In genomic region chr12:52007982-52008510, GRCh38 we compare ENCODE assay signal across 8 cellular contexts. TPM values are rescaled to one million over a fixed set of nuclear protein-coding genes. Genes with fewer than 3 reads are reported as not detected.
A peak's percentile ranks its signal among the peaks of the same experiment; 100 is the strongest.
DNase-seq lines count a peak whose midpoint lies in the region; ATAC-seq and TF ChIP-seq lines count a peak whose summit lies in the region.

No MANE protein-coding gene starts in this region.

- DNase-seq in activated T-cell treated with anti-CD3 and anti-CD28 coated beads, Interleukin-2, amount 50 U/mL, for 24 hours: no peak
- no peak for DNase-seq in activated T-cell treated with anti-CD3 and anti-CD28 coated beads, Interleukin-2, amount 50 U/mL, for 1 hour
- DNase-seq in brain microvascular endothelial cell (no peak), mesendoderm (no peak), NCI-H510A (lab: John Stamatoyannopoulos, UW) (no peak), MV-4-11 (lab: John Stamatoyannopoulos, UW) (no peak)

- no peak overlapping the region for H3K4ac ChIP-seq in mesendoderm (ENCODE audit: low read depth, low read length)

- peak overlapping the region; percentile 83 for H3K4me3 Mint-ChIP-seq in activated T-cell treated with anti-CD3 and anti-CD28 coated beads, Interleukin-2, amount 50 U/mL, for 24 hours

- peak overlapping the region; percentile 69 for H3K27ac Mint-ChIP-seq in activated T-cell treated with anti-CD3 and anti-CD28 coated beads, Interleukin-2, amount 50 U/mL, for 24 hours

- no peaks in the 10 kb centered on the region for H3K79me2 ChIP-seq in mesendoderm (ENCODE audit: control insufficient read depth, insufficient read depth, low read length)

- no peak overlapping the region for H2AK5ac ChIP-seq in mesendoderm (ENCODE audit: low read length)

- H2BK15ac ChIP-seq in mesendoderm (replicated peaks; ENCODE audit: low read depth): no peak overlapping the region

- H2BK120ac ChIP-seq in mesendoderm (ENCODE audit: low read depth, low read length): no peak overlapping the region

- no peaks in the 10 kb centered on the region for H3K79me1 ChIP-seq in mesendoderm (ENCODE audit: low read length)

- peaks cover 18% of the 10 kb centered on the region for H3K4me1 Mint-ChIP-seq in activated T-cell treated with anti-CD3 and anti-CD28 coated beads, Interleukin-2, amount 50 U/mL, for 24 hours (ENCODE audit: low read depth)

- H3K9ac ChIP-seq in mesendoderm (ENCODE audit: low read length): peak overlapping the region; percentile 82

- H3K27ac ChIP-seq in brain microvascular endothelial cell (no peak overlapping the region), mesendoderm (ENCODE audit: low read depth, low read length) (no peak overlapping the region), thymus (ENCODE audit: low read depth) (no peak overlapping the region)

- peaks cover 16% of the 10 kb centered on the region for H3K27me3 ChIP-seq in brain microvascular endothelial cell (replicated peaks)
- H3K27me3 ChIP-seq in mesendoderm (ENCODE audit: insufficient read depth, low read length, poor library complexity): no peaks in the 10 kb centered on the region
- peaks cover 15% of the 10 kb centered on the region for H3K27me3 ChIP-seq in thymus (ENCODE audit: control insufficient read depth, insufficient read depth)

- H3K4me3 ChIP-seq in brain microvascular endothelial cell (ENCODE audit: low read depth, low read length) (peak overlapping the region; percentile 64), mesendoderm (ENCODE audit: low read length) (no peak overlapping the region), thymus (ENCODE audit: low read length) (peak overlapping the region; percentile 65)

- H3K56ac ChIP-seq in mesendoderm (ENCODE audit: low read length): peak overlapping the region; percentile 91

- no peak overlapping the region for H3K23ac ChIP-seq in mesendoderm (ENCODE audit: low read length)

- ATAC-seq in HG03469 (IDR thresholded peaks at IDR 0.05; ENCODE audit: unreplicated experiment): no peak

- peak overlapping the region; percentile 92 for H3K4me2 ChIP-seq in mesendoderm (ENCODE audit: low read length)

- no peaks in the 10 kb centered on the region for H3K9me3 Mint-ChIP-seq in activated T-cell treated with anti-CD3 and anti-CD28 coated beads, Interleukin-2, amount 50 U/mL, for 24 hours

- peaks cover 15% of the 10 kb centered on the region for H3K27me3 Mint-ChIP-seq in activated T-cell treated with anti-CD3 and anti-CD28 coated beads, Interleukin-2, amount 50 U/mL, for 24 hours

- no peak overlapping the region for H3K18ac ChIP-seq in mesendoderm (ENCODE audit: low read length)

- WGBS in mesendoderm (ENCODE audit: extremely low coverage, insufficient coverage, low lambda C conversion rate): no CpG with 5 or more reads among the region's 5 CpGs
- WGBS in thymus: 56% methylated on average over 5 of the region's 5 CpGs

- in situ Hi-C loops in brain microvascular endothelial cell (cut with HindIII; ENCODE audit: low pct_ligation_motif_present, low sequenced_read_pairs): no loop called here

- H3K4me1 ChIP-seq in mesendoderm (ENCODE audit: control insufficient read depth, low read depth, low read length) (peaks cover 2% of the 10 kb centered on the region), thymus (ENCODE audit: control insufficient read depth, insufficient read depth, low read length) (peaks cover 17% of the 10 kb centered on the region)

- H3K9me3 ChIP-seq in thymus (ENCODE audit: control insufficient read depth): no peaks in the 10 kb centered on the region

- no peak overlapping the region for H4K5ac ChIP-seq in mesendoderm (ENCODE audit: low read length)

- H3K36me3 Mint-ChIP-seq in activated T-cell treated with anti-CD3 and anti-CD28 coated beads, Interleukin-2, amount 50 U/mL, for 24 hours (ENCODE audit: low read depth): peaks cover 27% of the 10 kb centered on the region

- no peak overlapping the region for H2BK5ac ChIP-seq in mesendoderm (ENCODE audit: low read length)

- H3K36me3 ChIP-seq in brain microvascular endothelial cell (replicated peaks): no peaks in the 10 kb centered on the region
- H3K36me3 ChIP-seq in mesendoderm (ENCODE audit: control insufficient read depth, insufficient read depth, low read length): no peaks in the 10 kb centered on the region
- H3K36me3 ChIP-seq in thymus (ENCODE audit: control insufficient read depth, insufficient read depth): no peaks in the 10 kb centered on the region

- no peak overlapping the region for H4K8ac ChIP-seq in mesendoderm (ENCODE audit: low read depth, low read length)

- no peak for TF ChIP-seq CTCF in brain microvascular endothelial cell (IDR thresholded peaks at IDR 0.05; ENCODE audit: low read depth, low read length, missing control alignments)

RNA-seq across cellular contexts. Expression of gene TAMALIN, which starts 1.3 kb away (rescaled TPM):
- 0.95 TPM for polyA plus RNA-seq in mesendoderm (2013, experiment 1 of 2)
- polyA plus RNA-seq in mesendoderm (2013, experiment 2 of 2): 0.91 TPM
- 47.4 TPM for polyA plus RNA-seq in thymus

RNA-seq across cellular contexts. Expression of gene NR4A1, which starts 43.2 kb away (rescaled TPM):
- 10.5 TPM for polyA plus RNA-seq in mesendoderm (2013, experiment 1 of 2)
- 10.7 TPM for polyA plus RNA-seq in mesendoderm (2013, experiment 2 of 2)
- 106 TPM for polyA plus RNA-seq in thymus

RNA-seq across cellular contexts. Expression of gene ACVR1B, which starts 56.5 kb away (rescaled TPM):
- 9.9 TPM for polyA plus RNA-seq in mesendoderm (2013, experiment 1 of 2)
- 9.5 TPM for polyA plus RNA-seq in mesendoderm (2013, experiment 2 of 2)
- 9.9 TPM for polyA plus RNA-seq in thymus
